23 cellular contexts compared by ENCODE assay signal in genomic region chr3:40487172-40487571, GRCh38. TPM values are rescaled to one million over a fixed set of nuclear protein-coding genes. Genes with fewer than 3 reads are reported as not detected.
DNase-seq lines count a peak whose midpoint lies in the region; ATAC-seq, FAIRE-seq and TF ChIP-seq lines count a peak whose summit lies in the region.
"Had no signal": no experiment of that assay in that cellular context is flagged by ENCODE, and none has a peak within 500 bp of the region (broad histone marks: within the 10 kb centered on the region; RNA-seq: fewer than 3 reads in every experiment).

No MANE protein-coding gene starts in this region.

- H3K9me3 ChIP-seq in HEK293 (ENCODE audit: control insufficient read depth, insufficient read depth, low read depth, low read length) (no peaks in the 10 kb centered on the region), adipocyte (ENCODE audit: control insufficient read depth, low read length) (peaks cover 19% of the 10 kb centered on the region), mammary epithelial cell (replicated peaks; ENCODE audit: insufficient read depth, low read length) (peaks cover 20% of the 10 kb centered on the region), HepG2 (ENCODE audit: low read length) (no peaks in the 10 kb centered on the region)
- H3K9me3 ChIP-seq: BE2C had no signal

- CTCF ChIA-PET in HEK293 (lab: Yijun Ruan, JAX) (interaction anchor here (0.6 to 0.7 kb wide), 2 partner anchors 15 to 26 kb away, joined by 4 read pairs; no protein-coding TSS in a partner anchor), mammary epithelial cell (lab: Charles Lee; ENCODE audit: low non-redundant PET) (no interaction called here), HepG2 (lab: Yijun Ruan, JAX; ENCODE audit: low intra/inter-chr PET ratio, low total read pairs) (no interaction called here)

- no peaks in the 10 kb centered on the region for H3K9me3 Mint-ChIP-seq in endothelial cell (ENCODE audit: unreplicated experiment)

- dilution Hi-C loops in mammary epithelial cell (cut with HindIII; ENCODE audit: low sequenced_read_pairs) = no loop called here

- H3K4me3 ChIP-seq in HEK293 (ENCODE audit: low read depth, low read length) = no peak overlapping the region
- H3K4me3 ChIP-seq in adipocyte (ENCODE audit: low read length) = peak overlapping the region; percentile 45
- no peak overlapping the region for H3K4me3 ChIP-seq in mammary epithelial cell (replicated peaks in 1 of 3; ENCODE audit: insufficient read depth in 1 of 3, low read depth in 2 of 3, low read length in 3 of 3)
- H3K4me3 ChIP-seq in HepG2 (replicated peaks in 1 of 3; ENCODE audit: insufficient read depth in 1 of 3, low read depth in 2 of 3, low read length in 3 of 3) = no peak overlapping the region
- H3K4me3 ChIP-seq: BLaER1 had no signal

- H3K36me3 ChIP-seq in HEK293 (ENCODE audit: control insufficient read depth in 2 of 2, insufficient read depth in 1 of 2, low read length in 2 of 2) (peaks cover 0 to 3% of the 10 kb centered on the region in 2 experiments; a peak in 1 of 3 replicates), adipocyte (ENCODE audit: control insufficient read depth, insufficient read depth, low read length, severe bottlenecking) (peaks cover 26% of the 10 kb centered on the region), mammary epithelial cell (ENCODE audit: insufficient read depth, low read length) (peaks cover 2% of the 10 kb centered on the region), HepG2 (replicated peaks in 1 of 2; ENCODE audit: control insufficient read depth in 1 of 2, insufficient read depth in 2 of 2, low read length in 2 of 2) (peaks cover 4 to 19% of the 10 kb centered on the region in 2 experiments; a peak in 4 of 5 replicates)
- H3K36me3 ChIP-seq: BE2C had no signal

- in situ Hi-C loops in mammary epithelial cell (cut with MboI; ENCODE audit: low sequenced_read_pairs in 2 of 2) (no loop called here), HepG2 (cut with HindIII; ENCODE audit: extremely low pct_ligation_motif_present, low pct_unique_long_range_greater_than_20kb) (no loop called here)

- TSS peak; percentile 12 for BruUV-seq in mammary epithelial cell (replicated peaks; lab: Mats Ljungman, UMichigan)
- BruUV-seq in HepG2 (replicated peaks; lab: Mats Ljungman, UMichigan) = no TSS peak

- no peak overlapping the region for H2AFZ ChIP-seq in mammary epithelial cell (ENCODE audit: low read depth, low read length)
- no peak overlapping the region for H2AFZ ChIP-seq in HepG2 (ENCODE audit: low read length)

- FAIRE-seq in HepG2 (lab: Jason Lieb, UNC) = no peak
- FAIRE-seq: A204.1, G401.6, GM12891, GM19239 had no signal

- TF ChIP-seq EP300 in HepG2 (IDR thresholded peaks at IDR 0.05; ENCODE audit: low read depth in 2 of 2, low read length in 2 of 2) (no peak), HepG2 (CRISPR knock-in tag; IDR thresholded peaks at IDR 0.05; ENCODE audit: borderline replicate concordance) (no peak)

- 100% methylated on average over 3 of the region's 3 CpGs for WGBS in mammary epithelial cell (ENCODE audit: low coverage, missing lambda C conversion rate)
- WGBS in HepG2 (ENCODE audit: low lambda C conversion rate) = 88% methylated on average over 3 of the region's 3 CpGs

- H3K27ac Mint-ChIP-seq in endothelial cell (ENCODE audit: unreplicated experiment) = no peak overlapping the region
- H3K27ac Mint-ChIP-seq: CD8-positive, alpha-beta memory T cell had no signal

- peaks cover 23% of the 10 kb centered on the region for H3K36me3 Mint-ChIP-seq in endothelial cell (ENCODE audit: low read depth, unreplicated experiment)

- H3K27me3 Mint-ChIP-seq in endothelial cell (ENCODE audit: unreplicated experiment) = peaks cover 8% of the 10 kb centered on the region
- H3K27me3 Mint-ChIP-seq: CD4-positive, alpha-beta memory T cell; CD4-positive, CD25-positive, alpha-beta regulatory T cell; CD8-positive, alpha-beta memory T cell had no signal

- H3K4me2 ChIP-seq in mammary epithelial cell (ENCODE audit: insufficient read depth, low read depth, low read length) (no peak overlapping the region), HepG2 (ENCODE audit: low read depth, low read length) (no peak overlapping the region)
- H3K4me2 ChIP-seq: BLaER1 had no signal

- TF ChIP-seq RAD21 in HepG2 (CRISPR knock-in tag; IDR thresholded peaks at IDR 0.05) = no peak

- POLR2A ChIA-PET in HEK293 (lab: Yijun Ruan, JAX) = no interaction called here
- POLR2A ChIA-PET in HepG2 (lab: Yijun Ruan, JAX) = no interaction called here

- TF ChIP-seq CTCF in HEK293 (tag by site-specific recombination; IDR thresholded peaks at IDR 0.05) (no peak), mammary epithelial cell (conservative IDR thresholded peaks at IDR 0.05 in 1 of 2, IDR thresholded peaks at IDR 0.05 in 1 of 2; ENCODE audit: extremely low read depth in 1 of 2, insufficient read depth in 1 of 2, low read depth in 1 of 2, low read length in 2 of 2) (no peak), endothelial cell (IDR thresholded peaks at IDR 0.05; ENCODE audit: unreplicated experiment) (no peak), HepG2 (CRISPR knock-in tag; IDR thresholded peaks at IDR 0.05) (no peak)

- no peak for ATAC-seq in HepG2

- peak overlapping the region; percentile 64 for H3K4me3 Mint-ChIP-seq in endothelial cell (ENCODE audit: unreplicated experiment)
- H3K4me3 Mint-ChIP-seq: CD14-positive monocyte; CD4-positive, alpha-beta memory T cell; CD4-positive, CD25-positive, alpha-beta regulatory T cell; CD8-positive, alpha-beta memory T cell had no signal

- H3K4me1 ChIP-seq in HEK293 (ENCODE audit: control insufficient read depth, insufficient read depth, low read length) (no peaks in the 10 kb centered on the region), adipocyte (ENCODE audit: control insufficient read depth, insufficient read depth, low read length) (no peaks in the 10 kb centered on the region), mammary epithelial cell (ENCODE audit: insufficient read depth, low read length) (no peaks in the 10 kb centered on the region), HepG2 (ENCODE audit: insufficient read depth, low read length) (peaks cover 10% of the 10 kb centered on the region; the same call in 1 of the 2 replicates)
- H3K4me1 ChIP-seq: BE2C, BLaER1 had no signal

- H3K27me3 ChIP-seq in adipocyte (replicated peaks; ENCODE audit: control insufficient read depth, insufficient read depth, low read length) (no peaks in the 10 kb centered on the region), mammary epithelial cell (ENCODE audit: insufficient read depth, low read length) (no peaks in the 10 kb centered on the region), HepG2 (ENCODE audit: control insufficient read depth in 1 of 2, insufficient read depth in 2 of 2, low read length in 2 of 2) (no peaks in the 10 kb centered on the region)
- H3K27me3 ChIP-seq: BE2C, BLaER1 had no signal

- DNase-seq in adipocyte (ENCODE audit: low read depth) = no peak
- DNase-seq in mammary epithelial cell = no peak
- no peak for DNase-seq in endothelial cell (ENCODE audit: low spot score)
- no peak for DNase-seq in HepG2 (ENCODE audit: low spot score)
- no peak for DNase-seq in mesenteric fat pad (ENCODE audit: low spot score)
- DNase-seq in retina = no peak
- DNase-seq: 8988T; ACHN; BE2C; C1 segment of cervical spinal cord; CD4-positive, alpha-beta memory T cell; CD4-positive, CD25-positive, alpha-beta regulatory T cell; CD8-positive, alpha-beta memory T cell; COR-L47; DMS79 treated with DMSO at 0.1 percent for 48 hours; GF-D8 had no signal

- H3K27ac ChIP-seq in HEK293 (ENCODE audit: extremely low read depth, low read depth, low read length) = no peak overlapping the region
- H3K27ac ChIP-seq in mammary epithelial cell (ENCODE audit: insufficient read depth, low read depth, low read length) = no peak overlapping the region
- no peak overlapping the region for H3K27ac ChIP-seq in HepG2 (ENCODE audit: extremely low read length, insufficient read depth, low read length)
- H3K27ac ChIP-seq: BLaER1 had no signal

- intact Hi-C loops in mammary epithelial cell (cut with micrococcal nuclease) = no loop called here
- intact Hi-C loops in HepG2 (cut with micrococcal nuclease; ENCODE audit: unreplicated experiment) = no loop called here

- no peaks in the 10 kb centered on the region for H3K79me2 ChIP-seq in mammary epithelial cell (ENCODE audit: insufficient read depth, low read length)
- H3K79me2 ChIP-seq in HepG2 (ENCODE audit: insufficient read depth, low read length) = no peaks in the 10 kb centered on the region

- H4K20me1 ChIP-seq in mammary epithelial cell (ENCODE audit: insufficient read depth, low read length) = no peaks in the 10 kb centered on the region
- H4K20me1 ChIP-seq in HepG2 (ENCODE audit: insufficient read depth, low read length) = no peaks in the 10 kb centered on the region
- H4K20me1 ChIP-seq: BLaER1 had no signal

- TF ChIP-seq POLR2A in HepG2 (IDR thresholded peaks at IDR 0.05; ENCODE audit: insufficient read depth in 1 of 2, low read depth in 2 of 2, low read length in 2 of 2) = no peak

- H3K4me1 Mint-ChIP-seq in endothelial cell (ENCODE audit: unreplicated experiment) = no peaks in the 10 kb centered on the region
- H3K4me1 Mint-ChIP-seq: CD14-positive monocyte had no signal

- no peak overlapping the region for H3K9ac ChIP-seq in adipocyte (ENCODE audit: low read length)
- H3K9ac ChIP-seq in mammary epithelial cell (ENCODE audit: insufficient read depth, low read length) = no peak overlapping the region
- no peak overlapping the region for H3K9ac ChIP-seq in HepG2 (ENCODE audit: insufficient read depth, low read depth, low read length)
- H3K9ac ChIP-seq: BLaER1 had no signal

RNA-seq across cellular contexts. Expression of gene ZNF619, which starts 10.2 kb away (rescaled TPM):
- 1 to 10 TPM; 6.5 to 7.8 TPM for total RNA-seq in mammary epithelial cell
- polyA plus RNA-seq in mammary epithelial cell = 2.5 TPM
- polyA minus RNA-seq in mammary epithelial cell = 6.4 TPM
- 8.0 TPM for total RNA-seq in endothelial cell (ENCODE audit: unreplicated experiment)
- 4.9 and 5.2 TPM in 2 replicates for total RNA-seq in HepG2 (2016; rRNA removed; fragmentation: Illumina TruSeq; extraction: Trizol)
- 0.40 and 0.88 TPM in 2 replicates for total RNA-seq in HepG2 (2016; cell fraction: cytosol; rRNA removed; fragmentation: Illumina TruSeq; extraction: Trizol; ENCODE audit: low read depth)
- total RNA-seq in HepG2 (2016; cell fraction: insoluble cytoplasmic fraction; rRNA removed; fragmentation: Illumina TruSeq; extraction: Trizol) = 4.5 and 5.1 TPM in 2 replicates
- 1.6 and 1.8 TPM in 2 replicates for total RNA-seq in HepG2 (2016; cell fraction: membrane; rRNA removed; fragmentation: Illumina TruSeq; extraction: Trizol)
- total RNA-seq in HepG2 (2016; cell fraction: nucleus; rRNA removed; fragmentation: Illumina TruSeq; extraction: Trizol) = 4.0 and 5.1 TPM in 2 replicates
- 0.83 and 1.0 TPM in 2 replicates for polyA plus RNA-seq in HepG2 (2011; rRNA removed)
- polyA plus RNA-seq in HepG2 (2011; cell fraction: cytosol; rRNA removed) = 0.83 and 0.95 TPM in 2 replicates
- polyA plus RNA-seq in HepG2 (2011; cell fraction: nucleus; rRNA removed) = 1.5 and 1.9 TPM in 2 replicates
- 0.97 and 1.1 TPM in 2 replicates for polyA plus RNA-seq in HepG2 (2012)
- 0.11 and 0.15 TPM in 2 replicates for polyA plus RNA-seq in HepG2 (2016; cell fraction: cytosol; fragmentation: Illumina TruSeq; extraction: Trizol; ENCODE audit: low read depth)
- polyA plus RNA-seq in HepG2 (2016; cell fraction: insoluble cytoplasmic fraction; fragmentation: Illumina TruSeq; extraction: Trizol; ENCODE audit: low read depth) = 2.4 TPM in 2 replicates
- polyA plus RNA-seq in HepG2 (2016; cell fraction: membrane; fragmentation: Illumina TruSeq; extraction: Trizol; ENCODE audit: low read depth) = 0.53 and 0.58 TPM in 2 replicates
- 2.7 and 3.1 TPM in 2 replicates for polyA plus RNA-seq in HepG2 (2016; cell fraction: nucleus; fragmentation: Illumina TruSeq; extraction: Trizol; ENCODE audit: insufficient read depth, low read depth)
- 4.6 and 6.5 TPM in 2 replicates for polyA minus RNA-seq in HepG2 (2011; rRNA and poly(A)+ RNA removed; ENCODE audit: low replicate concordance)
- polyA minus RNA-seq in HepG2 (2011; cell fraction: cytosol; rRNA and poly(A)+ RNA removed) = 2.4 and 2.9 TPM in 2 replicates
- polyA minus RNA-seq in HepG2 (2011; cell fraction: nucleus; rRNA and poly(A)+ RNA removed) = 5.2 and 5.3 TPM in 2 replicates
- total RNA-seq in mesenteric fat pad = 3.6 TPM

RNA-seq across cellular contexts. Expression of gene ZNF620, which starts 18.7 kb away (rescaled TPM):
- total RNA-seq in mammary epithelial cell (1 to 10 TPM; 1.0 to 1.6 TPM), endothelial cell (ENCODE audit: unreplicated experiment) (8.3 TPM), HepG2 (2016; rRNA removed; fragmentation: Illumina TruSeq; extraction: Trizol) (12.2 and 16.3 TPM in 2 replicates), mesenteric fat pad (2.7 TPM)
- polyA plus RNA-seq in mammary epithelial cell (0.54 TPM), HepG2 (2011; rRNA removed) (2.3 TPM in 2 replicates)
- polyA minus RNA-seq in mammary epithelial cell = not detected
- total RNA-seq in HepG2 (2016; cell fraction: cytosol; rRNA removed; fragmentation: Illumina TruSeq; extraction: Trizol; ENCODE audit: low read depth) = 1.7 and 2.7 TPM in 2 replicates
- total RNA-seq in HepG2 (2016; cell fraction: insoluble cytoplasmic fraction; rRNA removed; fragmentation: Illumina TruSeq; extraction: Trizol) = 12.6 and 17.8 TPM in 2 replicates
- 7.8 and 9.2 TPM in 2 replicates for total RNA-seq in HepG2 (2016; cell fraction: membrane; rRNA removed; fragmentation: Illumina TruSeq; extraction: Trizol)
- total RNA-seq in HepG2 (2016; cell fraction: nucleus; rRNA removed; fragmentation: Illumina TruSeq; extraction: Trizol) = 6.7 and 8.5 TPM in 2 replicates
- 1.9 and 2.1 TPM in 2 replicates for polyA plus RNA-seq in HepG2 (2011; cell fraction: cytosol; rRNA removed)
- polyA plus RNA-seq in HepG2 (2011; cell fraction: nucleus; rRNA removed) = 2.3 and 2.8 TPM in 2 replicates
- polyA plus RNA-seq in HepG2 (2012) = 1.8 and 2.9 TPM in 2 replicates
- polyA plus RNA-seq in HepG2 (2016; cell fraction: cytosol; fragmentation: Illumina TruSeq; extraction: Trizol; ENCODE audit: low read depth) = 0.79 and 0.89 TPM in 2 replicates
- 8.3 and 9.0 TPM in 2 replicates for polyA plus RNA-seq in HepG2 (2016; cell fraction: insoluble cytoplasmic fraction; fragmentation: Illumina TruSeq; extraction: Trizol; ENCODE audit: low read depth)
- polyA plus RNA-seq in HepG2 (2016; cell fraction: membrane; fragmentation: Illumina TruSeq; extraction: Trizol; ENCODE audit: low read depth) = 3.1 TPM in 2 replicates
- 5.5 and 7.0 TPM in 2 replicates for polyA plus RNA-seq in HepG2 (2016; cell fraction: nucleus; fragmentation: Illumina TruSeq; extraction: Trizol; ENCODE audit: insufficient read depth, low read depth)
- polyA minus RNA-seq in HepG2 (2011; rRNA and poly(A)+ RNA removed; ENCODE audit: low replicate concordance) = 0.16 and 1.7 TPM in 2 replicates
- polyA minus RNA-seq in HepG2 (2011; cell fraction: cytosol; rRNA and poly(A)+ RNA removed) = 3.1 and 3.7 TPM in 2 replicates
- polyA minus RNA-seq in HepG2 (2011; cell fraction: nucleus; rRNA and poly(A)+ RNA removed) = 5.2 and 8.2 TPM in 2 replicates

RNA-seq across cellular contexts. Expression of gene RPL14, which starts 30.0 kb away (rescaled TPM):
- total RNA-seq in mammary epithelial cell = 1,000 to 10,000 TPM in 1 of 2 donors, 100 to 1,000 TPM in 1; 195 to 1,787 TPM
- polyA plus RNA-seq in mammary epithelial cell = 578 TPM
- polyA minus RNA-seq in mammary epithelial cell = 458 TPM
- 2,049 TPM for total RNA-seq in endothelial cell (ENCODE audit: unreplicated experiment)
- 1,291 and 1,534 TPM in 2 replicates for total RNA-seq in HepG2 (2016; rRNA removed; fragmentation: Illumina TruSeq; extraction: Trizol)
- 1,420 and 1,565 TPM in 2 replicates for total RNA-seq in HepG2 (2016; cell fraction: cytosol; rRNA removed; fragmentation: Illumina TruSeq; extraction: Trizol; ENCODE audit: low read depth)
- total RNA-seq in HepG2 (2016; cell fraction: insoluble cytoplasmic fraction; rRNA removed; fragmentation: Illumina TruSeq; extraction: Trizol) = 1,291 and 1,624 TPM in 2 replicates
- total RNA-seq in HepG2 (2016; cell fraction: membrane; rRNA removed; fragmentation: Illumina TruSeq; extraction: Trizol) = 2,440 and 2,539 TPM in 2 replicates
- 404 and 486 TPM in 2 replicates for total RNA-seq in HepG2 (2016; cell fraction: nucleus; rRNA removed; fragmentation: Illumina TruSeq; extraction: Trizol)
- polyA plus RNA-seq in HepG2 (2011; rRNA removed) = 502 and 554 TPM in 2 replicates
- 480 and 499 TPM in 2 replicates for polyA plus RNA-seq in HepG2 (2011; cell fraction: cytosol; rRNA removed)
- polyA plus RNA-seq in HepG2 (2011; cell fraction: nucleus; rRNA removed) = 133 TPM in 2 replicates
- polyA plus RNA-seq in HepG2 (2012) = 2,003 and 2,065 TPM in 2 replicates
- polyA plus RNA-seq in HepG2 (2016; cell fraction: cytosol; fragmentation: Illumina TruSeq; extraction: Trizol; ENCODE audit: low read depth) = 2,396 and 2,553 TPM in 2 replicates
- polyA plus RNA-seq in HepG2 (2016; cell fraction: insoluble cytoplasmic fraction; fragmentation: Illumina TruSeq; extraction: Trizol; ENCODE audit: low read depth) = 1,996 and 2,029 TPM in 2 replicates
- 3,179 and 3,263 TPM in 2 replicates for polyA plus RNA-seq in HepG2 (2016; cell fraction: membrane; fragmentation: Illumina TruSeq; extraction: Trizol; ENCODE audit: low read depth)
- polyA plus RNA-seq in HepG2 (2016; cell fraction: nucleus; fragmentation: Illumina TruSeq; extraction: Trizol; ENCODE audit: insufficient read depth, low read depth) = 859 TPM in 2 replicates
- 440 and 569 TPM in 2 replicates for polyA minus RNA-seq in HepG2 (2011; rRNA and poly(A)+ RNA removed; ENCODE audit: low replicate concordance)
- polyA minus RNA-seq in HepG2 (2011; cell fraction: cytosol; rRNA and poly(A)+ RNA removed) = 617 and 745 TPM in 2 replicates
- 167 and 200 TPM in 2 replicates for polyA minus RNA-seq in HepG2 (2011; cell fraction: nucleus; rRNA and poly(A)+ RNA removed)
- 1,394 TPM for total RNA-seq in mesenteric fat pad

RNA-seq across cellular contexts. Expression of gene ZNF621, which starts 37.6 kb away (rescaled TPM):
- 10 to 100 TPM; 20.0 to 32.4 TPM for total RNA-seq in mammary epithelial cell
- polyA plus RNA-seq in mammary epithelial cell = 9.5 TPM
- polyA minus RNA-seq in mammary epithelial cell = 5.5 TPM
- total RNA-seq in endothelial cell (ENCODE audit: unreplicated experiment) = 25.7 TPM
- 13.2 and 16.5 TPM in 2 replicates for total RNA-seq in HepG2 (2016; rRNA removed; fragmentation: Illumina TruSeq; extraction: Trizol)
- 3.2 and 3.4 TPM in 2 replicates for total RNA-seq in HepG2 (2016; cell fraction: cytosol; rRNA removed; fragmentation: Illumina TruSeq; extraction: Trizol; ENCODE audit: low read depth)
- 13.8 and 14.0 TPM in 2 replicates for total RNA-seq in HepG2 (2016; cell fraction: insoluble cytoplasmic fraction; rRNA removed; fragmentation: Illumina TruSeq; extraction: Trizol)
- 9.6 and 9.9 TPM in 2 replicates for total RNA-seq in HepG2 (2016; cell fraction: membrane; rRNA removed; fragmentation: Illumina TruSeq; extraction: Trizol)
- 16.1 and 19.4 TPM in 2 replicates for total RNA-seq in HepG2 (2016; cell fraction: nucleus; rRNA removed; fragmentation: Illumina TruSeq; extraction: Trizol)
- 14.9 and 15.4 TPM in 2 replicates for polyA plus RNA-seq in HepG2 (2011; rRNA removed)
- 6.3 and 9.1 TPM in 2 replicates for polyA plus RNA-seq in HepG2 (2011; cell fraction: cytosol; rRNA removed)
- polyA plus RNA-seq in HepG2 (2011; cell fraction: nucleus; rRNA removed) = 19.1 and 31.2 TPM in 2 replicates
- polyA plus RNA-seq in HepG2 (2012) = 12.2 and 13.7 TPM in 2 replicates
- polyA plus RNA-seq in HepG2 (2016; cell fraction: cytosol; fragmentation: Illumina TruSeq; extraction: Trizol; ENCODE audit: low read depth) = 2.8 and 4.0 TPM in 2 replicates
- 12.8 and 13.5 TPM in 2 replicates for polyA plus RNA-seq in HepG2 (2016; cell fraction: insoluble cytoplasmic fraction; fragmentation: Illumina TruSeq; extraction: Trizol; ENCODE audit: low read depth)
- polyA plus RNA-seq in HepG2 (2016; cell fraction: membrane; fragmentation: Illumina TruSeq; extraction: Trizol; ENCODE audit: low read depth) = 6.7 and 7.0 TPM in 2 replicates
- polyA plus RNA-seq in HepG2 (2016; cell fraction: nucleus; fragmentation: Illumina TruSeq; extraction: Trizol; ENCODE audit: insufficient read depth, low read depth) = 39.5 and 40.4 TPM in 2 replicates
- polyA minus RNA-seq in HepG2 (2011; rRNA and poly(A)+ RNA removed; ENCODE audit: low replicate concordance) = 12.0 and 16.1 TPM in 2 replicates
- polyA minus RNA-seq in HepG2 (2011; cell fraction: cytosol; rRNA and poly(A)+ RNA removed) = 9.0 and 10.0 TPM in 2 replicates
- 27.0 and 37.2 TPM in 2 replicates for polyA minus RNA-seq in HepG2 (2011; cell fraction: nucleus; rRNA and poly(A)+ RNA removed)
- total RNA-seq in mesenteric fat pad = 18.8 TPM

Comparison
In these comparisons a context has a peak if more than half of its experiments do, and no peak if none do; other contexts are left out.
1. Of the 63 proteins assayed by ChIP-seq in both HepG2 and HEK293: peak only in HepG2: none; only in HEK293: SETDB1; in both: none; in neither: 62.